12 cellular contexts compared by ENCODE assay signal in the genomic region with DNA sequence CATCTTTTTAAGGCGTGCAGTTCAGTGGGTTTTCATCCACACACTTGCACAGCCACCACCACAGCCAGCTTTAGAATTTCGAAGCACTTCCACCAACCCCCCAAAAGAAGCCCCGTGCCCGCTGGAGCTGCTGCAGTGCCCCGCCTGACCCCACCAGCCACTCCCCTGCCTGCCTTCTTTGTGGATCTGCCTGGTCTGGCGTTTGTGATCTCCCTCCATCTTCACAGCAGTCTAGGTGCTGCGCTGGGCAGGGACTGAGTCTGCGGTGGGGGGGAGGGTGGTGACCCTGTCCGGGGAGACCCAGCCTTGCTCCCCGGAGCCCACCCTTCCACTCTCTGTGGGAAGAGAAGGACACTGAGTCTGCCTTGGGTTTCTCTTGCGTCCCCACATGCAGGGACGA. TPM values are rescaled to one million over a fixed set of nuclear protein-coding genes. Genes with fewer than 3 reads are reported as not detected.
DNase-seq lines count a peak whose midpoint lies in the region; TF ChIP-seq lines count a peak whose summit lies in the region.
"Had no signal": no experiment of that assay in that cellular context is flagged by ENCODE, and none has a peak within 500 bp of the region (broad histone marks: within the 10 kb centered on the region; RNA-seq: fewer than 3 reads in every experiment).

No MANE protein-coding gene starts in this region.

- no peak overlapping the region for H3K4me3 Mint-ChIP-seq in H9
- no peak overlapping the region for H3K4me3 Mint-ChIP-seq in activated naive CD8-positive, alpha-beta T cell treated with anti-CD3 and anti-CD28 coated beads for 36 hours
- no peak overlapping the region for H3K4me3 Mint-ChIP-seq in activated T-helper 2 cell treated with anti-CD3 and anti-CD28 coated beads, Interferon-gamma antibody, Interleukin-2, Interleukin-4, amounts not matched to agents 10 μg/mL and 5 μg/mL and 100 μg/mL, durations not matched to agents 14 hours and 24 hours and 36 hours (ENCODE audit: low read depth)
- H3K4me3 Mint-ChIP-seq: activated CD4-positive, alpha-beta T cell treated with anti-CD3 and anti-CD28 coated beads for 36 hours had no signal

- no peak overlapping the region for H4K91ac ChIP-seq in H9 (ENCODE audit: insufficient read length, low read depth, low read length)

- no peaks in the 10 kb centered on the region for H3K27me3 ChIP-seq in H9 (ENCODE audit: insufficient read depth, low read length)
- no peaks in the 10 kb centered on the region for H3K27me3 ChIP-seq in adipocyte (replicated peaks; ENCODE audit: control insufficient read depth, insufficient read depth, low read length)
- no peaks in the 10 kb centered on the region for H3K27me3 ChIP-seq in layer of hippocampus (ENCODE audit: control insufficient read depth, insufficient read depth, low read length)
- H3K27me3 ChIP-seq in stomach, result no peaks in the 10 kb centered on the region

- no peak overlapping the region for H4K8ac ChIP-seq in H9 (replicated peaks; ENCODE audit: insufficient read length, low read depth, low read length)

- no peak overlapping the region for H2BK5ac ChIP-seq in H9 (ENCODE audit: insufficient read length, low read length)

- intact Hi-C loops in stomach (cut with DNase I; ENCODE audit: low total_unique reads), result no loop called here
- intact Hi-C loops in activated T-helper 2 cell treated with anti-CD3 and anti-CD28 coated beads, Interferon-gamma antibody, Interleukin-2, Interleukin-4, amounts not matched to agents 10 μg/mL and 5 μg/mL and 100 μg/mL, durations not matched to agents 14 hours and 24 hours and 36 hours (cut with micrococcal nuclease), result no loop called here

- H2AK5ac ChIP-seq in H9 (ENCODE audit: insufficient read length, low read length), result no peak overlapping the region

- H3K36me3 ChIP-seq in adipocyte (ENCODE audit: control insufficient read depth, insufficient read depth, low read length, severe bottlenecking) (no peaks in the 10 kb centered on the region), stomach (no peaks in the 10 kb centered on the region)

- no peaks in the 10 kb centered on the region for H3K36me3 Mint-ChIP-seq in H9 (ENCODE audit: insufficient read depth in 1 of 3, low read depth in 3 of 3)
- no peaks in the 10 kb centered on the region for H3K36me3 Mint-ChIP-seq in activated naive CD8-positive, alpha-beta T cell treated with anti-CD3 and anti-CD28 coated beads for 36 hours
- H3K36me3 Mint-ChIP-seq in activated T-helper 2 cell treated with anti-CD3 and anti-CD28 coated beads, Interferon-gamma antibody, Interleukin-2, Interleukin-4, amounts not matched to agents 10 μg/mL and 5 μg/mL and 100 μg/mL, durations not matched to agents 14 hours and 24 hours and 36 hours (ENCODE audit: low read depth), result no peaks in the 10 kb centered on the region

- H3K14ac ChIP-seq in H9 (ENCODE audit: insufficient read depth, low read length), result no peak overlapping the region

- no peaks in the 10 kb centered on the region for H3K9me3 Mint-ChIP-seq in H9
- no peaks in the 10 kb centered on the region for H3K9me3 Mint-ChIP-seq in activated naive CD8-positive, alpha-beta T cell treated with anti-CD3 and anti-CD28 coated beads for 36 hours
- no peaks in the 10 kb centered on the region for H3K9me3 Mint-ChIP-seq in activated T-helper 2 cell treated with anti-CD3 and anti-CD28 coated beads, Interferon-gamma antibody, Interleukin-2, Interleukin-4, amounts not matched to agents 10 μg/mL and 5 μg/mL and 100 μg/mL, durations not matched to agents 14 hours and 24 hours and 36 hours

- H3K27ac Mint-ChIP-seq in H9, result peak overlapping the region; percentile 27 to 89 (median 58); a peak in 1 of 7 replicates
- H3K27ac Mint-ChIP-seq in activated naive CD8-positive, alpha-beta T cell treated with anti-CD3 and anti-CD28 coated beads for 36 hours, result no peak overlapping the region
- H3K27ac Mint-ChIP-seq in activated T-helper 2 cell treated with anti-CD3 and anti-CD28 coated beads, Interferon-gamma antibody, Interleukin-2, Interleukin-4, amounts not matched to agents 10 μg/mL and 5 μg/mL and 100 μg/mL, durations not matched to agents 14 hours and 24 hours and 36 hours, result no peak overlapping the region
- H3K27ac Mint-ChIP-seq: activated CD4-positive, alpha-beta T cell treated with anti-CD3 and anti-CD28 coated beads for 36 hours had no signal

- H3K79me2 ChIP-seq in H9 (ENCODE audit: insufficient read depth, low read length), result peaks cover 3% of the 10 kb centered on the region; the same call in 1 of the 2 replicates

- no peak overlapping the region for H3K4me3 ChIP-seq in adipocyte (ENCODE audit: low read length)
- H3K4me3 ChIP-seq in stomach, result no peak overlapping the region

- no peak overlapping the region for H3K56ac ChIP-seq in H9 (ENCODE audit: insufficient read length, low read depth, low read length)

- no peak overlapping the region for H3K9ac ChIP-seq in H9 (ENCODE audit: extremely low read depth, insufficient read length, low read length)
- H3K9ac ChIP-seq in adipocyte (ENCODE audit: low read length), result peak overlapping the region; percentile 66

- no peak overlapping the region for H2AFZ ChIP-seq in H9 (ENCODE audit: low read length)

- H3K18ac ChIP-seq in H9 (ENCODE audit: insufficient read length, low read depth, low read length), result no peak overlapping the region

- no peak overlapping the region for H2BK120ac ChIP-seq in H9 (ENCODE audit: low read depth, low read length, poor library complexity, severe bottlenecking)

- no peak overlapping the region for H3K4me2 ChIP-seq in H9 (ENCODE audit: insufficient read depth, insufficient read length, low read length)

- no peaks in the 10 kb centered on the region for H3K23me2 ChIP-seq in H9 (ENCODE audit: insufficient read length, low read depth, low read length, poor library complexity, severe bottlenecking)

- no peaks in the 10 kb centered on the region for H3K79me1 ChIP-seq in H9 (ENCODE audit: insufficient read depth, low read depth, low read length, poor library complexity, severe bottlenecking)

- H4K20me1 ChIP-seq in H9 (ENCODE audit: control insufficient read depth, insufficient read depth, insufficient read length), result no peaks in the 10 kb centered on the region

- H3K27ac ChIP-seq in H9 (ENCODE audit: insufficient read length, low read depth, low read length) (no peak overlapping the region), layer of hippocampus (ENCODE audit: low read depth, low read length) (peak overlapping the region; percentile 71), stomach (peak overlapping the region in 4 of 5 donors; percentile 76 to 86 (median 80))

- no peak overlapping the region for H2BK15ac ChIP-seq in H9 (ENCODE audit: low read depth, low read length)

- TF ChIP-seq CTCF in H9 (conservative IDR thresholded peaks at IDR 0.05) (no peak), stomach (IDR thresholded peaks at IDR 0.05) (no peak)

- no peak overlapping the region for H3K23ac ChIP-seq in H9 (ENCODE audit: insufficient read length, low read depth, low read length)

- TF ChIP-seq EP300 in stomach (IDR thresholded peaks at IDR 0.05), result no peak

- H3K4me1 Mint-ChIP-seq in H9, result peaks cover 0 to 12% of the 10 kb centered on the region in 2 experiments; a peak in 2 of 4 replicates
- H3K4me1 Mint-ChIP-seq in activated naive CD8-positive, alpha-beta T cell treated with anti-CD3 and anti-CD28 coated beads for 36 hours, result no peaks in the 10 kb centered on the region
- no peaks in the 10 kb centered on the region for H3K4me1 Mint-ChIP-seq in activated T-helper 2 cell treated with anti-CD3 and anti-CD28 coated beads, Interferon-gamma antibody, Interleukin-2, Interleukin-4, amounts not matched to agents 10 μg/mL and 5 μg/mL and 100 μg/mL, durations not matched to agents 14 hours and 24 hours and 36 hours (ENCODE audit: low read depth)
- H3K4me1 Mint-ChIP-seq: activated CD4-positive, alpha-beta T cell treated with anti-CD3 and anti-CD28 coated beads for 36 hours had no signal

- no peak overlapping the region for H2BK12ac ChIP-seq in H9 (ENCODE audit: insufficient read length, low read depth, low read length)

- no peak overlapping the region for H3T11ph ChIP-seq in H9 (ENCODE audit: low read length)

- DNase-seq in H9, result no peak
- DNase-seq in adipocyte (ENCODE audit: low read depth), result no peak
- no peak for DNase-seq in stomach
- no peak for DNase-seq in SW480 (ENCODE audit: low spot score)
- no peak for DNase-seq in activated naive CD8-positive, alpha-beta T cell treated with anti-CD3 and anti-CD28 coated beads for 36 hours
- no peak for DNase-seq in activated T-helper 2 cell treated with anti-CD3 and anti-CD28 coated beads, Interferon-gamma antibody, Interleukin-2, Interleukin-4, amounts not matched to agents 10 μg/mL and 5 μg/mL and 100 μg/mL, durations not matched to agents 14 hours and 24 hours and 36 hours (ENCODE audit: low spot score)
- no peak for DNase-seq in kidney glomerular epithelial cell (lab: John Stamatoyannopoulos, UW)
- DNase-seq: activated CD4-positive, alpha-beta T cell treated with anti-CD3 and anti-CD28 coated beads for 36 hours; DND-41; NCI-H1092; occipital lobe had no signal

- no peaks in the 10 kb centered on the region for H3K9me3 ChIP-seq in H9 (ENCODE audit: control insufficient read depth, low read depth, low read length)
- H3K9me3 ChIP-seq in adipocyte (ENCODE audit: control insufficient read depth, low read length), result no peaks in the 10 kb centered on the region
- H3K9me3 ChIP-seq in stomach, result no peaks in the 10 kb centered on the region

- H2BK20ac ChIP-seq in H9 (ENCODE audit: low read depth, low read length, poor library complexity, severe bottlenecking), result no peak overlapping the region

- no peak overlapping the region for H3K4ac ChIP-seq in H9 (ENCODE audit: low read depth, low read length)

- WGBS in H9 (ENCODE audit: extremely low coverage, insufficient read length, low lambda C conversion rate), result no CpG with 5 or more reads among the region's 12 CpGs
- WGBS in stomach, 5 donors, result 72 to 88% (median 78%) methylated on average over 7 to 12 of the region's 12 CpGs

- TF ChIP-seq POLR2A in stomach (IDR thresholded peaks at IDR 0.05), result no peak

- no peaks in the 10 kb centered on the region for H3K27me3 Mint-ChIP-seq in H9 (ENCODE audit: low read depth)
- no peaks in the 10 kb centered on the region for H3K27me3 Mint-ChIP-seq in activated naive CD8-positive, alpha-beta T cell treated with anti-CD3 and anti-CD28 coated beads for 36 hours
- H3K27me3 Mint-ChIP-seq in activated T-helper 2 cell treated with anti-CD3 and anti-CD28 coated beads, Interferon-gamma antibody, Interleukin-2, Interleukin-4, amounts not matched to agents 10 μg/mL and 5 μg/mL and 100 μg/mL, durations not matched to agents 14 hours and 24 hours and 36 hours (ENCODE audit: low read depth), result no peaks in the 10 kb centered on the region
- H3K27me3 Mint-ChIP-seq: activated CD4-positive, alpha-beta T cell treated with anti-CD3 and anti-CD28 coated beads for 36 hours had no signal

- H4K5ac ChIP-seq in H9 (ENCODE audit: insufficient read length, low read depth, low read length), result no peak overlapping the region

- H3K4me1 ChIP-seq in H9 (ENCODE audit: insufficient read depth, low read length) (no peaks in the 10 kb centered on the region), adipocyte (ENCODE audit: control insufficient read depth, insufficient read depth, low read length) (peaks cover 42% of the 10 kb centered on the region), stomach (peaks cover 76 to 95% (median 88%) of the 10 kb centered on the region in 4 donors)

RNA-seq across cellular contexts. Expression of a gene that starts 40.8 kb away (rescaled TPM):
- total RNA-seq in H9 (2021) (29.9 and 30.1 TPM in 2 replicates), stomach (10 to 100 TPM; 14.0 to 68.4 (median 35.9) TPM)
- 10 to 100 TPM; 17.4 to 34.1 (median 24.4) TPM for polyA plus RNA-seq in stomach
- total RNA-seq in activated naive CD8-positive, alpha-beta T cell treated with anti-CD3 and anti-CD28 coated beads for 36 hours, result 10 to 100 TPM; 11.0 to 11.4 TPM
- 22.8 and 22.9 TPM in 2 replicates for total RNA-seq in activated T-helper 2 cell treated with anti-CD3 and anti-CD28 coated beads, Interferon-gamma antibody, Interleukin-2, Interleukin-4, amounts not matched to agents 10 μg/mL and 5 μg/mL and 100 μg/mL, durations not matched to agents 14 hours and 24 hours and 36 hours

Comparison
In these comparisons a context has a peak if more than half of its experiments do, and no peak if none do; other contexts are left out.
1. H3K27ac Mint-ChIP-seq: peak in H9 (3 of 3); none in activated naive CD8-positive, alpha-beta T cell treated with anti-CD3 and anti-CD28 coated beads for 36 hours (single experiment) and activated T-helper 2 cell treated with anti-CD3 and anti-CD28 coated beads, Interferon-gamma antibody, Interleukin-2, Interleukin-4, amounts not matched to agents 10 μg/mL and 5 μg/mL and 100 μg/mL, durations not matched to agents 14 hours and 24 hours and 36 hours (single experiment).